Comparison of ENCODE assay signal across 8 cellular contexts in genomic region chrX:52923781-52924241, GRCh38. TPM values are rescaled to one million over a fixed set of nuclear protein-coding genes. Genes with fewer than 3 reads are reported as not detected.
DNase-seq lines count a peak whose midpoint lies in the region; ATAC-seq lines count a peak whose summit lies in the region.

No MANE protein-coding gene starts in this region.

- H3K23ac ChIP-seq in mesendoderm (ENCODE audit: low read length): no peak overlapping the region

- H4K8ac ChIP-seq in mesendoderm (ENCODE audit: low read depth, low read length): no peak overlapping the region

- no peak overlapping the region for H3K4ac ChIP-seq in mesendoderm (ENCODE audit: low read depth, low read length)

- H3K56ac ChIP-seq in mesendoderm (ENCODE audit: low read length): no peak overlapping the region

- ATAC-seq in GM19468 (IDR thresholded peaks at IDR 0.05; ENCODE audit: extremely low read depth, unreplicated experiment) (peak; percentile 17), HG03045 (IDR thresholded peaks at IDR 0.05; ENCODE audit: unreplicated experiment) (no peak)

- no peak overlapping the region for H2BK5ac ChIP-seq in mesendoderm (ENCODE audit: low read length)

- H3K36me3 ChIP-seq in skeletal muscle satellite cell (ENCODE audit: insufficient read depth, low read length): no peaks in the 10 kb centered on the region
- H3K36me3 ChIP-seq in mesendoderm (ENCODE audit: control insufficient read depth, insufficient read depth, low read length): no peaks in the 10 kb centered on the region

- H3K4me2 ChIP-seq in skeletal muscle satellite cell (ENCODE audit: low read length) (peak overlapping the region; percentile 39), mesendoderm (ENCODE audit: low read length) (no peak overlapping the region)

- no peak overlapping the region for H4K5ac ChIP-seq in mesendoderm (ENCODE audit: low read length)

- intact Hi-C loops in posterior cingulate gyrus (cut with DNase I): no loop called here

- no peaks in the 10 kb centered on the region for H3K79me2 ChIP-seq in mesendoderm (ENCODE audit: control insufficient read depth, insufficient read depth, low read length)

- H3K18ac ChIP-seq in mesendoderm (ENCODE audit: low read length): no peak overlapping the region

- WGBS in mesendoderm (ENCODE audit: extremely low coverage, insufficient coverage, low lambda C conversion rate): no CpG with 5 or more reads among the region's 4 CpGs

- peaks cover 13% of the 10 kb centered on the region for H3K4me1 ChIP-seq in skeletal muscle satellite cell (ENCODE audit: control insufficient read depth, insufficient read depth, low read length)
- H3K4me1 ChIP-seq in mesendoderm (ENCODE audit: control insufficient read depth, low read depth, low read length): no peaks in the 10 kb centered on the region

- H3K79me1 ChIP-seq in mesendoderm (ENCODE audit: low read length): no peaks in the 10 kb centered on the region

- H2BK120ac ChIP-seq in mesendoderm (ENCODE audit: low read depth, low read length): no peak overlapping the region

- H2AK5ac ChIP-seq in mesendoderm (ENCODE audit: low read length): no peak overlapping the region

- H3K9ac ChIP-seq in skeletal muscle satellite cell (ENCODE audit: low read depth, low read length) (peak overlapping the region; percentile 25), mesendoderm (ENCODE audit: low read length) (no peak overlapping the region)

- no peaks in the 10 kb centered on the region for H3K9me3 ChIP-seq in skeletal muscle satellite cell (replicated peaks; ENCODE audit: low read length)

- H3K4me3 ChIP-seq in skeletal muscle satellite cell (ENCODE audit: low read length) (no peak overlapping the region), mesendoderm (ENCODE audit: low read length) (no peak overlapping the region)

- no peak overlapping the region for H3K27ac ChIP-seq in mesendoderm (ENCODE audit: low read depth, low read length)

- H3K27me3 ChIP-seq in skeletal muscle satellite cell (ENCODE audit: control insufficient read depth, insufficient read depth, low read length) (no peaks in the 10 kb centered on the region), mesendoderm (ENCODE audit: insufficient read depth, low read length, poor library complexity) (no peaks in the 10 kb centered on the region)

- no peak overlapping the region for H2BK15ac ChIP-seq in mesendoderm (replicated peaks; ENCODE audit: low read depth)

- DNase-seq in Ammon's horn (ENCODE audit: low spot score): peak; percentile 8
- DNase-seq in HT1080 (ENCODE audit: low read depth): peak; percentile 69
- peak; percentile 45 for DNase-seq in dedifferentiated amniotic fluid mesenchymal stem cell (ENCODE audit: extremely low spot score)
- DNase-seq in posterior cingulate gyrus: no peak
- DNase-seq in mesendoderm: no peak

RNA-seq across cellular contexts. Expression of gene FAM156B, which starts 26.7 kb away (rescaled TPM):
- 6.6 and 11.4 TPM in 2 replicates for total RNA-seq in HT1080 (2014; rRNA removed; shearing (Covaris generic))
- polyA plus RNA-seq in HT1080 (2015; cell fraction: cytosol; rRNA removed): 11.4 and 11.5 TPM in 2 replicates
- polyA plus RNA-seq in HT1080 (2015; cell fraction: nucleus; rRNA removed): 53.1 and 54.0 TPM in 2 replicates
- total RNA-seq in skeletal muscle satellite cell (2012; rRNA removed): 12.7 and 13.1 TPM in 2 replicates
- 8.3 TPM for polyA plus RNA-seq in mesendoderm (2013, experiment 1 of 2)
- 8.6 TPM for polyA plus RNA-seq in mesendoderm (2013, experiment 2 of 2)

RNA-seq across cellular contexts. Expression of gene FAM156A, which starts 34.5 kb away (rescaled TPM):
- 8.4 and 15.9 TPM in 2 replicates for total RNA-seq in HT1080 (2014; rRNA removed; shearing (Covaris generic))
- polyA plus RNA-seq in HT1080 (2015; cell fraction: cytosol; rRNA removed): 6.6 and 8.8 TPM in 2 replicates
- 80.1 and 96.1 TPM in 2 replicates for polyA plus RNA-seq in HT1080 (2015; cell fraction: nucleus; rRNA removed)
- total RNA-seq in skeletal muscle satellite cell (2012; rRNA removed): 12.9 and 17.9 TPM in 2 replicates
- 6.8 TPM for polyA plus RNA-seq in mesendoderm (2013, experiment 1 of 2)
- 6.7 TPM for polyA plus RNA-seq in mesendoderm (2013, experiment 2 of 2)

RNA-seq across cellular contexts. Expression of gene XAGE3, which starts 55.9 kb away (rescaled TPM):
- not detected in 2 replicates for total RNA-seq in HT1080 (2014; rRNA removed; shearing (Covaris generic))
- not detected in 2 replicates for polyA plus RNA-seq in HT1080 (2015; cell fraction: cytosol; rRNA removed)
- not detected in 2 replicates for polyA plus RNA-seq in HT1080 (2015; cell fraction: nucleus; rRNA removed)
- not detected in 2 replicates for total RNA-seq in skeletal muscle satellite cell (2012; rRNA removed)
- polyA plus RNA-seq in mesendoderm (2013, experiment 1 of 2): not detected
- not detected for polyA plus RNA-seq in mesendoderm (2013, experiment 2 of 2)

Comparison
In these comparisons a context has a peak if more than half of its experiments do, and no peak if none do; other contexts are left out.
1. DNase-seq: peak in Ammon's horn (single experiment), HT1080 (single experiment) and dedifferentiated amniotic fluid mesenchymal stem cell (single experiment); none in posterior cingulate gyrus (0 of 10) and mesendoderm (single experiment).